1 cellular context compared by ENCODE assay signal in the genomic region with DNA sequence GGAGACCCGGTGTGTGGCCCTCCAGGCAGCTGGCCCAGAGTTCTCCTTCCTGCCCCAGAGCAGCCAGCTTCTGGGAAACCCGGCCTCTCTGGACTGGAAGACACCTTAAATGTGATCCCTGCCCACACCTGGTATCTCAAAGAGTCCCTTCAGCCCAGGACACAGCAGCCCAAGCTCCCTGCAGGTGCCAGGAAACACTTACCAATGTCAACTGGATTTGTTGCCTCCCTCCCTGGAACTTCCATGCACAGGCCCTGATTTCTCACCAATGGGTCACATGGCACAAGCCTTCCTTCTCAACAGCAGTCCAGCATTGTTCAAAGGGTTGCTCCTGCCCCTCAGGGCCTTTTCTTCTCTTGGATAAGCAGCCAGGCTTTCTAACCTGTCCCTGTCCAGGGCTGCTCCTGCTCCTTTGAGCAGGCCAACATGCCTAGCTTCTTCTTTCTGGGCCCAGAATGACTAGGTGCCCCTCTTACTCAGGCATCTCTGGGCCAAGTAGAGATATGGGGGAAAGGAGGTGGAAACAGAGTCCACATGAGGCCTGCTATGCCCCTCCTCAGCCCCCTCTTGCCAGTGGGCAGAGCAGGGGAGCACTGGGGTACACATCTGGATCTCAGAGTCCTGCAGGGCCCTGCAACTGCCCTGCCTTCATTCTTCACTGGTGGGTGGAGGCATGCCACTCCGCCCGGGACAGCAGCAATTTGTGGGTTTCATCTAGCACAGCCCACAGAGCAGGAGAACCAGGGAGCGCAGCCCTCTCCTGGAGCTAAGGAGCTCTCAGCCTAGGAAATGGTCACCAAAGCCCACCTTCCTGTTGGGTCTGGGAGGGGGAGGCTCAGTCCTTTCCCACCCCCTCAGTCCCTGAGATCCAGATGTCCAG.
A peak's percentile ranks its signal among the peaks of the same experiment; 100 is the strongest.
TF ChIP-seq lines count a peak whose summit lies in the region.

No MANE protein-coding gene starts in this region.

TF ChIP-seq in HepG2, 621 proteins besides CTCF, POLR2A, EP300 and RAD21:
- TF ChIP-seq, protein P1, sequence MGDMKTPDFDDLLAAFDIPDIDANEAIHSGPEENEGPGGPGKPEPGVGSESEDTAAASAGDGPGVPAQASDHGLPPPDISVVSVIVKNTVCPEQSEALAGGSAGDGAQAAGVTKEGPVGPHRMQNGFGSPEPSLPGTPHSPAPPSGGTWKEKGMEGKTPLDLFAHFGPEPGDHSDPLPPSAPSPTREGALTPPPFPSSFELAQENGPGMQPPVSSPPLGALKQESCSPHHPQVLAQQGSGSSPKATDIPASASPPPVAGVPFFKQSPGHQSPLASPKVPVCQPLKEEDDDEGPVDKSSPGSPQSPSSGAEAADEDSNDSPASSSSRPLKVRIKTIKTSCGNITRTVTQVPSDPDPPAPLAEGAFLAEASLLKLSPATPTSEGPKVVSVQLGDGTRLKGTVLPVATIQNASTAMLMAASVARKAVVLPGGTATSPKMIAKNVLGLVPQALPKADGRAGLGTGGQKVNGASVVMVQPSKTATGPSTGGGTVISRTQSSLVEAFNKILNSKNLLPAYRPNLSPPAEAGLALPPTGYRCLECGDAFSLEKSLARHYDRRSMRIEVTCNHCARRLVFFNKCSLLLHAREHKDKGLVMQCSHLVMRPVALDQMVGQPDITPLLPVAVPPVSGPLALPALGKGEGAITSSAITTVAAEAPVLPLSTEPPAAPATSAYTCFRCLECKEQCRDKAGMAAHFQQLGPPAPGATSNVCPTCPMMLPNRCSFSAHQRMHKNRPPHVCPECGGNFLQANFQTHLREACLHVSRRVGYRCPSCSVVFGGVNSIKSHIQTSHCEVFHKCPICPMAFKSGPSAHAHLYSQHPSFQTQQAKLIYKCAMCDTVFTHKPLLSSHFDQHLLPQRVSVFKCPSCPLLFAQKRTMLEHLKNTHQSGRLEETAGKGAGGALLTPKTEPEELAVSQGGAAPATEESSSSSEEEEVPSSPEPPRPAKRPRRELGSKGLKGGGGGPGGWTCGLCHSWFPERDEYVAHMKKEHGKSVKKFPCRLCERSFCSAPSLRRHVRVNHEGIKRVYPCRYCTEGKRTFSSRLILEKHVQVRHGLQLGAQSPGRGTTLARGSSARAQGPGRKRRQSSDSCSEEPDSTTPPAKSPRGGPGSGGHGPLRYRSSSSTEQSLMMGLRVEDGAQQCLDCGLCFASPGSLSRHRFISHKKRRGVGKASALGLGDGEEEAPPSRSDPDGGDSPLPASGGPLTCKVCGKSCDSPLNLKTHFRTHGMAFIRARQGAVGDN (CRISPR knock-in tag; IDR thresholded peaks at IDR 0.05), result 0 out of 2 replicates have a peak, but pooled peaks have one; percentile 15
- TF ChIP-seq ZNF773 (CRISPR knock-in tag; IDR thresholded peaks at IDR 0.05; ENCODE audit: borderline replicate concordance), result no peak
